Comparison of ENCODE assay signal across 18 cellular contexts in the genomic region with DNA sequence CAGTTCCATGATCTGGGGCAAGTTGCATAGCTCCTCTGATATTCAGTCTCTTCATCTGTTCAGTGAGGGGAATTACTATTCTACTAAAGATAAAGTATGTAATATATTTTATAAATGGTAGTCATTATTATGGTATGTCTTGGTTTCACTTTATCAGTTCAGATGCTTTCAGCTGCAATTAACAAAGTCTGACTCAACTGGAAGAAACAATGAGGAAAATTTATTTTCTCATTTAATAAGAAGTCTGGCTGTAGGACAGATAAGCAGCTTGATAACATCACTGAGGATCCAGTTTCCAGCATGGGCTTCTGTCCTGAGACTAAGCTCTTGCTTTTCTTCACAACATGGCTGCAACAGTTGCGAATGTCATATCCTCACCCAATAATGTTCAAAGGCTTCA.
"Had no signal": no experiment of that assay in that cellular context is flagged by ENCODE, and none has a peak within 500 bp of the region (broad histone marks: within the 10 kb centered on the region; RNA-seq: fewer than 3 reads in every experiment).

No MANE protein-coding gene starts in this region.

- H3K9me3 ChIP-seq: colonic mucosa, esophagus squamous epithelium, heart left ventricle, neutrophil, right atrium auricular region, sigmoid colon, upper lobe of left lung, uterus had no signal

- H3K4me3 ChIP-seq: colonic mucosa, esophagus squamous epithelium, heart left ventricle, right atrium auricular region, sigmoid colon, upper lobe of left lung, uterus had no signal

- H3K4me1 ChIP-seq: colonic mucosa, esophagus squamous epithelium, foreskin keratinocyte, heart left ventricle, right atrium auricular region, sigmoid colon, upper lobe of left lung, uterus had no signal

- H3K4me3 Mint-ChIP-seq: naive thymus-derived CD8-positive, alpha-beta T cell had no signal

- H3K36me3 ChIP-seq: colonic mucosa, esophagus squamous epithelium, heart left ventricle, neutrophil, right atrium auricular region, sigmoid colon, upper lobe of left lung, uterus had no signal

- DNase-seq: colonic mucosa; dermis blood vessel endothelial cell; esophagus squamous epithelium; heart left ventricle; hippocampal formation; mammary epithelial cell; naive thymus-derived CD8-positive, alpha-beta T cell; posterior cingulate gyrus; sigmoid colon; small intestine; stimulated activated CD4-positive, alpha-beta T cell treated with anti-CD3 and anti-CD28 coated beads, Interleukin-2, amount 100 ng/mL, for 48 hours; stimulated activated naive CD4-positive, alpha-beta T cell treated with Interleukin-2 at 50 U/mL for 16 hours; upper lobe of left lung; uterus had no signal

- H3K27ac Mint-ChIP-seq: naive thymus-derived CD8-positive, alpha-beta T cell had no signal

- ATAC-seq: foreskin keratinocyte; heart left ventricle; left lobe of liver; naive thymus-derived CD8-positive, alpha-beta T cell had no signal

- H3K4me1 Mint-ChIP-seq: naive thymus-derived CD8-positive, alpha-beta T cell had no signal

- H3K27ac ChIP-seq: colonic mucosa, esophagus squamous epithelium, foreskin keratinocyte, heart left ventricle, neutrophil, right atrium auricular region, sigmoid colon, upper lobe of left lung, uterus had no signal

- FAIRE-seq: small intestine had no signal

- H3K36me3 Mint-ChIP-seq: naive thymus-derived CD8-positive, alpha-beta T cell had no signal

- H3K27me3 ChIP-seq: colonic mucosa, neutrophil, right atrium auricular region, sigmoid colon, upper lobe of left lung, uterus had no signal
